ENCODE assay signal across 15 cellular contexts in genomic region chr10:11150255-11150731, GRCh38.
DNase-seq lines count a peak whose midpoint lies in the region; ATAC-seq and TF ChIP-seq lines count a peak whose summit lies in the region.
"Had no signal": no experiment of that assay in that cellular context is flagged by ENCODE, and none has a peak within 500 bp of the region (broad histone marks: within the 10 kb centered on the region; RNA-seq: fewer than 3 reads in every experiment).

No MANE protein-coding gene starts in this region.

- peak overlapping the region; percentile 77 for H3K4me3 Mint-ChIP-seq in activated naive CD4-positive, alpha-beta T cell treated with anti-CD3 and anti-CD28 coated beads for 36 hours
- H3K4me3 Mint-ChIP-seq in T-helper 1 cell treated with Interleukin-12 subunit alpha and Interleukin-12 subunit beta and Interleukin-4 antibody, amounts not matched to agents 30 μg/mL and 1 μg/mL, for 36 hours, result peak overlapping the region; percentile 78
- H3K4me3 Mint-ChIP-seq in stimulated activated naive CD8-positive, alpha-beta T cell treated with anti-CD3 and anti-CD28 coated beads, Interleukin-15, amount 100 ng/mL, for 72 hours, result peak overlapping the region; percentile 85 to 86
- H3K4me3 Mint-ChIP-seq: type B pancreatic cell had no signal

- TF ChIP-seq POLR2A in breast epithelium (IDR thresholded peaks at IDR 0.05), result no peak

- no peaks in the 10 kb centered on the region for H3K36me3 ChIP-seq in effector memory CD4-positive, alpha-beta T cell (ENCODE audit: control insufficient read depth, insufficient read depth, low read length)
- no peaks in the 10 kb centered on the region for H3K36me3 ChIP-seq in breast epithelium

- no peaks in the 10 kb centered on the region for H3K36me3 Mint-ChIP-seq in activated naive CD4-positive, alpha-beta T cell treated with anti-CD3 and anti-CD28 coated beads for 36 hours (ENCODE audit: low read depth)
- no peaks in the 10 kb centered on the region for H3K36me3 Mint-ChIP-seq in T-helper 1 cell treated with Interleukin-12 subunit alpha and Interleukin-12 subunit beta and Interleukin-4 antibody, amounts not matched to agents 30 μg/mL and 1 μg/mL, for 36 hours (ENCODE audit: low read depth)
- H3K36me3 Mint-ChIP-seq: type B pancreatic cell had no signal

- CTCF ChIA-PET in activated naive CD4-positive, alpha-beta T cell treated with anti-CD3 and anti-CD28 coated beads for 36 hours (lab: Charles Lee), result interaction anchor here (1.5 to 6.7 kb wide), 6 partner anchors 9 to 36 kb away, joined by 4 to 99 read pairs (median 10); no protein-coding TSS in a partner anchor

- TF ChIP-seq CTCF in breast epithelium (IDR thresholded peaks at IDR 0.05), result no peak

- H3K4me3 ChIP-seq in effector memory CD4-positive, alpha-beta T cell (ENCODE audit: insufficient read depth, low read depth, low read length, poor library complexity, severe bottlenecking), result peak overlapping the region; percentile 11
- H3K4me3 ChIP-seq in breast epithelium, result no peak overlapping the region

- H3K4me1 Mint-ChIP-seq in activated naive CD4-positive, alpha-beta T cell treated with anti-CD3 and anti-CD28 coated beads for 36 hours (ENCODE audit: low read depth), result peaks cover 88% of the 10 kb centered on the region
- peaks cover 90% of the 10 kb centered on the region for H3K4me1 Mint-ChIP-seq in T-helper 1 cell treated with Interleukin-12 subunit alpha and Interleukin-12 subunit beta and Interleukin-4 antibody, amounts not matched to agents 30 μg/mL and 1 μg/mL, for 36 hours (ENCODE audit: low read depth)
- peaks cover 100% of the 10 kb centered on the region for H3K4me1 Mint-ChIP-seq in stimulated activated naive CD8-positive, alpha-beta T cell treated with anti-CD3 and anti-CD28 coated beads, Interleukin-15, amount 100 ng/mL, for 72 hours

- peak overlapping the region; percentile 94 for H3K27ac ChIP-seq in effector memory CD4-positive, alpha-beta T cell (ENCODE audit: insufficient read depth, low read length, poor library complexity, severe bottlenecking)
- H3K27ac ChIP-seq in breast epithelium, result no peak overlapping the region
- H3K27ac ChIP-seq: KMS-11 had no signal

- H3K9me3 ChIP-seq in effector memory CD4-positive, alpha-beta T cell (ENCODE audit: control insufficient read depth, low read length), result no peaks in the 10 kb centered on the region
- H3K9me3 ChIP-seq in breast epithelium, result no peaks in the 10 kb centered on the region

- DNase-seq in activated naive CD4-positive, alpha-beta T cell treated with anti-CD3 and anti-CD28 coated beads for 36 hours, result no peak
- DNase-seq in activated naive CD4-positive, alpha-beta T cell (lab: John Stamatoyannopoulos, UW), result no peak
- DNase-seq in effector memory CD4-positive, alpha-beta T cell, result peak in 1 of 3 donors; percentile 35
- no peak for DNase-seq in stimulated activated naive CD8-positive, alpha-beta T cell treated with anti-CD3 and anti-CD28 coated beads, Interleukin-15, amount 100 ng/mL, for 72 hours
- DNase-seq in breast epithelium (ENCODE audit: low spot score in 2 of 2) (no peak), DMS114 treated with DMSO at 0.1 percent for 48 hours (lab: John Stamatoyannopoulos, UW; ENCODE audit: unreplicated experiment) (no peak)
- DNase-seq: caudate nucleus, DMS79 treated with DMSO at 0.1 percent for 48 hours, NCI-H2029 treated with DMSO at 0.1 percent for 48 hours, right cardiac atrium, T1000 had no signal

- peaks cover 96% of the 10 kb centered on the region for H3K4me1 ChIP-seq in effector memory CD4-positive, alpha-beta T cell (ENCODE audit: control insufficient read depth, insufficient read depth, low read length, poor library complexity, severe bottlenecking)
- no peaks in the 10 kb centered on the region for H3K4me1 ChIP-seq in breast epithelium

- H3K27me3 Mint-ChIP-seq in activated naive CD4-positive, alpha-beta T cell treated with anti-CD3 and anti-CD28 coated beads for 36 hours (ENCODE audit: low read depth), result no peaks in the 10 kb centered on the region
- no peaks in the 10 kb centered on the region for H3K27me3 Mint-ChIP-seq in T-helper 1 cell treated with Interleukin-12 subunit alpha and Interleukin-12 subunit beta and Interleukin-4 antibody, amounts not matched to agents 30 μg/mL and 1 μg/mL, for 36 hours (ENCODE audit: low read depth)
- H3K27me3 Mint-ChIP-seq in stimulated activated naive CD8-positive, alpha-beta T cell treated with anti-CD3 and anti-CD28 coated beads, Interleukin-15, amount 100 ng/mL, for 72 hours, result no peaks in the 10 kb centered on the region

- intact Hi-C loops in activated naive CD4-positive, alpha-beta T cell treated with anti-CD3 and anti-CD28 coated beads for 36 hours (cut with micrococcal nuclease), result loop anchor here (1.0 kb wide), 1 partner anchor 13 kb away; no protein-coding TSS in a partner anchor
- intact Hi-C loops in breast epithelium (cut with DNase I; ENCODE audit: low total_unique reads), result no loop called here

- H3K27me3 ChIP-seq in effector memory CD4-positive, alpha-beta T cell (replicated peaks; ENCODE audit: control insufficient read depth, insufficient read depth, low read length, poor library complexity, severe bottlenecking), result no peaks in the 10 kb centered on the region
- H3K27me3 ChIP-seq in breast epithelium, result no peaks in the 10 kb centered on the region

- H3K9me3 Mint-ChIP-seq in activated naive CD4-positive, alpha-beta T cell treated with anti-CD3 and anti-CD28 coated beads for 36 hours, result no peaks in the 10 kb centered on the region
- no peaks in the 10 kb centered on the region for H3K9me3 Mint-ChIP-seq in T-helper 1 cell treated with Interleukin-12 subunit alpha and Interleukin-12 subunit beta and Interleukin-4 antibody, amounts not matched to agents 30 μg/mL and 1 μg/mL, for 36 hours
- H3K9me3 Mint-ChIP-seq in stimulated activated naive CD8-positive, alpha-beta T cell treated with anti-CD3 and anti-CD28 coated beads, Interleukin-15, amount 100 ng/mL, for 72 hours, result no peaks in the 10 kb centered on the region
- H3K9me3 Mint-ChIP-seq: type B pancreatic cell had no signal

- peak overlapping the region; percentile 94 for H3K27ac Mint-ChIP-seq in activated naive CD4-positive, alpha-beta T cell treated with anti-CD3 and anti-CD28 coated beads for 36 hours
- peak overlapping the region; percentile 98 for H3K27ac Mint-ChIP-seq in T-helper 1 cell treated with Interleukin-12 subunit alpha and Interleukin-12 subunit beta and Interleukin-4 antibody, amounts not matched to agents 30 μg/mL and 1 μg/mL, for 36 hours
- peak overlapping the region; percentile 96 to 99 for H3K27ac Mint-ChIP-seq in stimulated activated naive CD8-positive, alpha-beta T cell treated with anti-CD3 and anti-CD28 coated beads, Interleukin-15, amount 100 ng/mL, for 72 hours
- H3K27ac Mint-ChIP-seq: type B pancreatic cell had no signal

- peak; percentile 44 for ATAC-seq in stimulated activated naive CD8-positive, alpha-beta T cell treated with anti-CD3 and anti-CD28 coated beads, Interleukin-15, amount 100 ng/mL, for 72 hours
- ATAC-seq in HG02884 (IDR thresholded peaks at IDR 0.05; ENCODE audit: unreplicated experiment), result no peak
